34 cellular contexts compared by ENCODE assay signal in genomic region chr4:58451707-58452106, GRCh38.
"Had no signal": no experiment of that assay in that cellular context is flagged by ENCODE, and none has a peak within 500 bp of the region (broad histone marks: within the 10 kb centered on the region; RNA-seq: fewer than 3 reads in every experiment).

No MANE protein-coding gene starts in this region.

- DNase-seq: activated effector memory CD4-positive, alpha-beta T cell treated with anti-CD3 and anti-CD28 coated beads, Interleukin-2, amount 50 U/mL, for 16 hours; activated effector memory CD4-positive, alpha-beta T cell treated with Interleukin-2 at 50 U/mL for 16 hours; activated gamma-delta T cell; activated gamma-delta T cell treated with Interleukin-2 at 50 U/mL for 16 hours; activated naive CD4-positive, alpha-beta T cell; activated naive CD4-positive, alpha-beta T cell treated with anti-CD3 and anti-CD28 coated beads for 36 hours; activated naive CD4-positive, alpha-beta T cell treated with anti-CD3 and anti-CD28 coated beads, Interleukin-2, amount 10 ng/mL, durations not matched to agents 7 days and 5 days; activated naive CD4-positive, alpha-beta T cell treated with anti-CD3 and anti-CD28 coated beads, Interleukin-2, amount 50 U/mL, for 16 hours; activated naive CD4-positive, alpha-beta T cell treated with Interleukin-2 at 50 U/mL for 16 hours; activated naive CD8-positive, alpha-beta T cell treated with anti-CD3 and anti-CD28 coated beads for 36 hours; activated naive CD8-positive, alpha-beta T cell treated with anti-CD3 and anti-CD28 coated beads, Interleukin-2, amount 10 ng/mL, durations not matched to agents 7 days and 5 days; activated naive CD8-positive, alpha-beta T cell treated with anti-CD3 and anti-CD28 coated beads, Interleukin-2, amount 50 U/mL, for 24 hours; activated T-cell treated with anti-CD3 and anti-CD28 coated beads, Interleukin-2, amount 50 U/mL, for 1 hour; activated T-cell treated with anti-CD3 and anti-CD28 coated beads, Interleukin-2, amount 50 U/mL, for 24 hours; activated T-cell treated with anti-CD3 and anti-CD28 coated beads, Interleukin-2, amount 50 U/mL, for 4 hours; activated T-cell treated with anti-CD3 and anti-CD28 coated beads, Interleukin-2, amount 50 U/mL, for 48 hours; activated T-cell treated with anti-CD3 and anti-CD28 coated beads, Interleukin-2, amount 50 U/mL, for 72 hours; adrenal gland; amniotic stem cell; amygdala; anterior cingulate cortex; aorta; body of pancreas; brain microvascular endothelial cell; caudate nucleus; central memory CD4-positive, alpha-beta T cell; cerebellar nuclear complex had no signal

- H3K27ac ChIP-seq: adrenal gland, ascending aorta, body of pancreas, brain microvascular endothelial cell, breast epithelium had no signal

- H3K27me3 ChIP-seq: adrenal gland, ascending aorta, body of pancreas, brain microvascular endothelial cell, breast epithelium, cardiac muscle cell had no signal

- ATAC-seq: activated naive CD4-positive, alpha-beta T cell treated with anti-CD3 and anti-CD28 coated beads, Interleukin-2, amount 50 U/mL, for 72 hours; activated naive CD8-positive, alpha-beta T cell treated with anti-CD3 and anti-CD28 coated beads, Interleukin-2, amount 50 U/mL, for 24 hours; activated T-cell treated with anti-CD3 and anti-CD28 coated beads, Interleukin-2, amount 50 U/mL, for 4 hours; activated T-cell treated with anti-CD3 and anti-CD28 coated beads, Interleukin-2, amount 50 U/mL, for 72 hours; activated T-helper 17 cell treated with anti-CD3 and anti-CD28 coated beads, Interleukin-2, amount 50 U/mL, for 72 hours; body of pancreas had no signal

- H3K4me3 ChIP-seq: adrenal gland, ascending aorta, body of pancreas, breast epithelium, cardiac muscle cell had no signal

- H3K4me1 ChIP-seq: adrenal gland, ascending aorta, body of pancreas, breast epithelium had no signal

- FAIRE-seq: astrocyte, bronchial epithelial cell had no signal

- H3K9me3 ChIP-seq: adrenal gland, ascending aorta, body of pancreas, breast epithelium had no signal

- H3K36me3 ChIP-seq: adrenal gland, ascending aorta, brain microvascular endothelial cell, breast epithelium, cardiac muscle cell had no signal
